ENCODE assay signal across 3 cellular contexts in genomic region chr3:87968668-87969067, GRCh38.
TF ChIP-seq lines count a peak whose summit lies in the region.

No MANE protein-coding gene starts in this region.

TF ChIP-seq in A549, 52 proteins besides CTCF, POLR2A, EP300 and RAD21 (continued from another document):
- TF ChIP-seq NFE2L2 (conservative IDR thresholded peaks at IDR 0.05; ENCODE audit: low read length): no peak
- peak; percentile 66 for TF ChIP-seq ZFP36 (IDR thresholded peaks at IDR 0.05; ENCODE audit: borderline replicate concordance, partially characterized antibody)
- no peak for TF ChIP-seq NPAS2 (CRISPR knock-in tag; IDR thresholded peaks at IDR 0.05; ENCODE audit: borderline replicate concordance)
- no peak for TF ChIP-seq ELK1 (IDR thresholded peaks at IDR 0.05; ENCODE audit: low read depth, low read length)
- no peak for TF ChIP-seq ATOH8 (CRISPR knock-in tag; IDR thresholded peaks at IDR 0.05; ENCODE audit: low read depth)

TF ChIP-seq in HEK293, 187 proteins besides CTCF, POLR2A, EP300 and RAD21:
- TF ChIP-seq ZNF18 (tag by site-specific recombination; IDR thresholded peaks at IDR 0.05) (no peak), TCF7L2 (IDR thresholded peaks at IDR 0.05; ENCODE audit: borderline replicate concordance, low read depth, low read length) (no peak), ZNF843 (tag by site-specific recombination; IDR thresholded peaks at IDR 0.05) (no peak), ZNF585B (tag by site-specific recombination; IDR thresholded peaks at IDR 0.05) (peak; percentile 86), BCL6B (tag by site-specific recombination; IDR thresholded peaks at IDR 0.05) (no peak), ZBTB17 (tag by site-specific recombination; IDR thresholded peaks at IDR 0.05) (no peak), ZNF169 (tag by site-specific recombination; IDR thresholded peaks at IDR 0.05) (no peak), SETDB1 (IDR thresholded peaks at IDR 0.05; ENCODE audit: insufficient read length, low read length) (peak; percentile 22), ZSCAN4 (tag by site-specific recombination; IDR thresholded peaks at IDR 0.05) (no peak)
TF ChIP-seq in HEK293: peak in this region for 2.

TF ChIP-seq in K562, 482 proteins besides CTCF, POLR2A, EP300 and RAD21 (continued from another document):
- TF ChIP-seq IRF9 (tag; IDR thresholded peaks at IDR 0.05) (no peak), ZNF717 (CRISPR knock-in tag; IDR thresholded peaks at IDR 0.05) (no peak), NCOR1 (IDR thresholded peaks at IDR 0.05) (no peak), MCM2 (IDR thresholded peaks at IDR 0.05; ENCODE audit: low read depth) (no peak), NR1H2 (CRISPR knock-in tag; IDR thresholded peaks at IDR 0.05) (no peak), ATF2 (CRISPR knock-in tag; IDR thresholded peaks at IDR 0.05) (no peak), HMGXB4 (CRISPR knock-in tag; IDR thresholded peaks at IDR 0.05) (no peak), ZFP36 (IDR thresholded peaks at IDR 0.05; ENCODE audit: low read depth, low read length, partially characterized antibody) (peak; percentile 19), USF1 (CRISPR knock-in tag; IDR thresholded peaks at IDR 0.05) (no peak)
